28 cellular contexts compared by ENCODE assay signal in the genomic region with DNA sequence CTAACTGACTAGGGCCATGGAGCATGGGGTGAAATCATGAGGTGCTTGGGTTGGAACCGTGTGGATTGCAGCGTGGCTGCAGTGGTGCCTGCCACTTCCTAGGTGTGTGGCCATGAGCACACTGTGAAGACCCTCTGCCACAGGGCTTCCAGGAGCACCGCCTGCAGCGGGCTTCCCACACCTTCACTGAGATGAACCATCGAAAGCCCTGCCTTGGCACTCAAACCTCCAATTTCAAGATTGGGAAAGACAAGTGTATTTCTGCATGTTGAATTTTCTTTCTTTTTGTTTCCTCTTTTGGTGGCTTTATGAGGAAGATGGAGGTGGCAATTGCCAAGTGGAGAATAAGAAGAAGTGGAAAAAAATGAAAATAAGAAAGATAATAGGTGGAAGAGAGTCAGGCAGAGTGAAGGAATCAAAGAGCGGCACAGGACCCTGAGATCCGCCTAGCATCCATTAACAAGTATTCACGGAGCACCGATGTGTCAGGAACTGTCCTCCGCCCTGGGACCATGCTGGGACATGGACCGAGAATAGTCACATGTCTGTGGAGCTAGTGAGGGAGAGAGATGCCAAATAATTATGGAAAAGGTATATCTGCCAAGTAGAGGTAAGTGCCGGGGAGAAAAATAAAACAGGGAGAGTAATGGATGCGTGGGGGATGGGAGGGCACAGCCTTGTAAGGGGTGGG.
DNase-seq lines count a peak whose midpoint lies in the region; ATAC-seq and TF ChIP-seq lines count a peak whose summit lies in the region.
"Had no signal": no experiment of that assay in that cellular context is flagged by ENCODE, and none has a peak within 500 bp of the region (broad histone marks: within the 10 kb centered on the region; RNA-seq: fewer than 3 reads in every experiment).

No MANE protein-coding gene starts in this region.

- WGBS in thyroid gland, 2 donors: 97% methylated on average over 13 of the region's 13 CpGs

- no peak for TF ChIP-seq CTCF in lower lobe of right lung (IDR thresholded peaks at IDR 0.05)
- TF ChIP-seq CTCF in thyroid gland (IDR thresholded peaks at IDR 0.05): no peak

- H3K4me3 ChIP-seq in lower lobe of right lung (no peak overlapping the region), thyroid gland (replicated peaks in 1 of 3) (no peak overlapping the region)
- H3K4me3 ChIP-seq: left ventricle myocardium inferior, pancreas, thoracic aorta had no signal

- TF ChIP-seq POLR2A in thyroid gland (IDR thresholded peaks at IDR 0.05): no peak

- no peaks in the 10 kb centered on the region for H3K27me3 Mint-ChIP-seq in T-helper 17 cell
- H3K27me3 Mint-ChIP-seq: IgD-negative memory B cell had no signal

- no peak for ATAC-seq in T-helper 17 cell
- ATAC-seq in stimulated activated effector memory CD8-positive, alpha-beta T cell treated with anti-CD3 and anti-CD28 coated beads, Interleukin-12 subunit alpha, Interleukin-12 subunit beta, amount 100 ng/mL, for 72 hours: no peak
- no peak for ATAC-seq in HG03432 (IDR thresholded peaks at IDR 0.05; ENCODE audit: unreplicated experiment)
- no peak for ATAC-seq in lower lobe of right lung
- ATAC-seq: activated CD8-positive, alpha-beta T cell treated with anti-CD3 and anti-CD28 coated beads, Interleukin-2, amount 10 ng/mL, durations not matched to agents 7 days and 5 days; natural killer cell; pancreas; right cardiac atrium had no signal

- H3K27me3 ChIP-seq in lower lobe of right lung (ENCODE audit: low read depth) (no peaks in the 10 kb centered on the region), thyroid gland (no peaks in the 10 kb centered on the region)
- H3K27me3 ChIP-seq: pancreas had no signal

- no peaks in the 10 kb centered on the region for H3K36me3 ChIP-seq in lower lobe of right lung
- no peaks in the 10 kb centered on the region for H3K36me3 ChIP-seq in thyroid gland
- H3K36me3 ChIP-seq: left ventricle myocardium inferior, pancreas, thoracic aorta had no signal

- peaks cover 18% of the 10 kb centered on the region for H3K4me1 Mint-ChIP-seq in T-helper 17 cell
- H3K4me1 Mint-ChIP-seq in stimulated activated effector memory CD8-positive, alpha-beta T cell treated with anti-CD3 and anti-CD28 coated beads, Interleukin-12 subunit alpha, Interleukin-12 subunit beta, amount 100 ng/mL, for 72 hours: peaks cover 20% of the 10 kb centered on the region

- H3K27ac ChIP-seq in lower lobe of right lung (no peak overlapping the region), thyroid gland (no peak overlapping the region)
- H3K27ac ChIP-seq: 22Rv1, left ventricle myocardium inferior, pancreas, RWPE1, thoracic aorta had no signal

- intact Hi-C loops in lower lobe of right lung (cut with DNase I): loop anchor here (10.0 kb wide), 1 partner anchor 336 kb away; no protein-coding TSS in a partner anchor
- intact Hi-C loops in thyroid gland (cut with DNase I): no loop called here

- no peak overlapping the region for H3K4me3 Mint-ChIP-seq in T-helper 17 cell
- no peak overlapping the region for H3K4me3 Mint-ChIP-seq in stimulated activated effector memory CD8-positive, alpha-beta T cell treated with anti-CD3 and anti-CD28 coated beads, Interleukin-12 subunit alpha, Interleukin-12 subunit beta, amount 100 ng/mL, for 72 hours
- H3K4me3 Mint-ChIP-seq: activated CD8-positive, alpha-beta T cell treated with anti-CD3 and anti-CD28 coated beads, Interleukin-2, amount 10 ng/mL, durations not matched to agents 7 days and 5 days; mesothelial cell of epicardium; natural killer cell had no signal

- no peaks in the 10 kb centered on the region for H3K9me3 Mint-ChIP-seq in stimulated activated effector memory CD8-positive, alpha-beta T cell treated with anti-CD3 and anti-CD28 coated beads, Interleukin-12 subunit alpha, Interleukin-12 subunit beta, amount 100 ng/mL, for 72 hours
- H3K9me3 Mint-ChIP-seq: IgD-negative memory B cell, natural killer cell had no signal

- H3K9me3 ChIP-seq in T-helper 17 cell (ENCODE audit: control insufficient read depth, low read length, poor library complexity, severe bottlenecking) (no peaks in the 10 kb centered on the region), lower lobe of right lung (no peaks in the 10 kb centered on the region), thyroid gland (no peaks in the 10 kb centered on the region)
- H3K9me3 ChIP-seq: left ventricle myocardium inferior, pancreas, thoracic aorta had no signal

- DNase-seq in SIG-M5 treated with dmso at 0.1 percent for 504 hours (lab: John Stamatoyannopoulos, UW; ENCODE audit: unreplicated experiment) (peak; percentile 79), SIG-M5 (lab: John Stamatoyannopoulos, UW) (no peak), MV-4-11 (lab: John Stamatoyannopoulos, UW) (peak; percentile 67), T-helper 17 cell (no peak), lower lobe of right lung (no peak), thyroid gland (no peak)
- DNase-seq in stimulated activated effector memory CD8-positive, alpha-beta T cell treated with anti-CD3 and anti-CD28 coated beads, Interleukin-12 subunit alpha, Interleukin-12 subunit beta, amount 100 ng/mL, for 72 hours (ENCODE audit: low spot score in 2 of 2): no peak
- DNase-seq: activated CD8-positive, alpha-beta T cell treated with anti-CD3 and anti-CD28 coated beads, Interleukin-2, amount 10 ng/mL, durations not matched to agents 7 days and 5 days; activated naive CD4-positive, alpha-beta T cell treated with anti-CD3 and anti-CD28 coated beads, Interleukin-2, amount 50 U/mL, for 16 hours; activated T-cell treated with anti-CD3 and anti-CD28 coated beads, Interleukin-2, amount 50 U/mL, for 48 hours; central memory CD4-positive, alpha-beta T cell; HCEC 1CT; left ventricle myocardium inferior; natural killer cell; NCI-H1417 treated with DMSO at 0.1 percent for 48 hours; NCI-H2171; NCI-H524 treated with DMSO at 0.1 percent for 48 hours; NK-92 treated with Interleukin-12 subunit alpha and Interleukin-12 subunit beta, amount 100 ng/mL, for 24 hours; pancreas; right cardiac atrium; stimulated activated CD4-positive, alpha-beta T cell treated with anti-CD3 and anti-CD28 coated beads, Interleukin-4, amount 100 ng/mL, for 1 hour; stimulated activated naive CD4-positive, alpha-beta T cell treated with Interleukin-2 at 50 U/mL for 16 hours had no signal

- no peaks in the 10 kb centered on the region for H3K36me3 Mint-ChIP-seq in T-helper 17 cell (ENCODE audit: low read depth)
- peaks cover 6% of the 10 kb centered on the region for H3K36me3 Mint-ChIP-seq in stimulated activated effector memory CD8-positive, alpha-beta T cell treated with anti-CD3 and anti-CD28 coated beads, Interleukin-12 subunit alpha, Interleukin-12 subunit beta, amount 100 ng/mL, for 72 hours
- H3K36me3 Mint-ChIP-seq: IgD-negative memory B cell, mesothelial cell of epicardium, natural killer cell had no signal

- H3K27ac Mint-ChIP-seq in T-helper 17 cell: peak overlapping the region; percentile 77
- H3K27ac Mint-ChIP-seq in stimulated activated effector memory CD8-positive, alpha-beta T cell treated with anti-CD3 and anti-CD28 coated beads, Interleukin-12 subunit alpha, Interleukin-12 subunit beta, amount 100 ng/mL, for 72 hours: peak overlapping the region; percentile 48
- H3K27ac Mint-ChIP-seq: mesothelial cell of epicardium had no signal

- H3K4me1 ChIP-seq in lower lobe of right lung: peaks cover 18% of the 10 kb centered on the region
- peaks cover 10 to 12% of the 10 kb centered on the region in 2 donors for H3K4me1 ChIP-seq in thyroid gland

Comparison
In these comparisons a context has a peak if more than half of its experiments do, and no peak if none do; other contexts are left out.
1. DNase-seq: peak in SIG-M5 treated with dmso at 0.1 percent for 504 hours (single experiment) and MV-4-11 (single experiment); none in SIG-M5 (single experiment), T-helper 17 cell (0 of 3), stimulated activated effector memory CD8-positive, alpha-beta T cell treated with anti-CD3 and anti-CD28 coated beads, Interleukin-12 subunit alpha, Interleukin-12 subunit beta, amount 100 ng/mL, for 72 hours (0 of 2), lower lobe of right lung (single experiment) and thyroid gland (0 of 2).